Comparison of ENCODE assay signal across 24 cellular contexts in the genomic region with DNA sequence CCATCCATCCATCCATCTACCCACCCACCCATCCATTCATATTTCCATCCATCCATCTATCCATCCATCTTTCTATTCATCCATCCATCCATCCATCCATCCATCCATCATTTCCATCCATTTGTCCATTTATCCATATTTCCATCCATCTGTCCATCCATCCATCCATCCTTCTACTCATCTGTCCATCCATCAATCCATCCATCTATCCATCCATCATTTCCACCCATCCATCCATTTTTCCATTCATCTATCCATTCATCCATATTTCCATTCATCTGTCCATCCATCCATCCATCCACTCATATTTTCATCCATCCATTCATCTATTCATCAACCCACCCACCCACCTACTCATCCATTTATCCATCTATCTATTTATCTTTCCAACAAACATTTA.
"Had no signal": no experiment of that assay in that cellular context is flagged by ENCODE, and none has a peak within 500 bp of the region (broad histone marks: within the 10 kb centered on the region; RNA-seq: fewer than 3 reads in every experiment).

No MANE protein-coding gene starts in this region.

- H3K36me3 ChIP-seq: colonic mucosa, esophagus squamous epithelium, gastrocnemius medialis, heart right ventricle, left lung, lower lobe of right lung had no signal

- H3K4me1 ChIP-seq: colonic mucosa, esophagus squamous epithelium, gastrocnemius medialis, heart right ventricle, left lung, lower lobe of right lung had no signal

- H3K36me3 Mint-ChIP-seq: mesothelial cell of epicardium had no signal

- ATAC-seq: effector memory CD8-positive, alpha-beta T cell; esophagus mucosa; gastrocnemius medialis; heart right ventricle; left cardiac atrium; left lung; left ventricle myocardium superior; lower lobe of right lung had no signal

- H3K27me3 Mint-ChIP-seq: dendritic cell treated with granulocyte-macrophage colony-stimulating factor and Interleukin-4, amounts not matched to agents 40 ng/mL and 50 ng/mL, for 4 days had no signal

- H3K27me3 ChIP-seq: colonic mucosa, gastrocnemius medialis had no signal

- H3K4me3 Mint-ChIP-seq: dendritic cell treated with granulocyte-macrophage colony-stimulating factor and Interleukin-4, amounts not matched to agents 40 ng/mL and 50 ng/mL, for 4 days; effector memory CD8-positive, alpha-beta T cell; endodermal cell; mesothelial cell of epicardium had no signal

- H3K27ac ChIP-seq: colonic mucosa, epithelial cell of prostate, esophagus squamous epithelium, gastrocnemius medialis, heart right ventricle, left lung, lower lobe of right lung had no signal

- H3K4me1 Mint-ChIP-seq: mesothelial cell of epicardium had no signal

- H3K9me3 ChIP-seq: colonic mucosa, gastrocnemius medialis, lower lobe of right lung, mucosa of descending colon had no signal

- H3K27ac Mint-ChIP-seq: dendritic cell treated with granulocyte-macrophage colony-stimulating factor and Interleukin-4, amounts not matched to agents 40 ng/mL and 50 ng/mL, for 4 days; effector memory CD8-positive, alpha-beta T cell; endodermal cell; mesothelial cell of epicardium had no signal

- DNase-seq: colonic mucosa; cortex of kidney; effector CD8-positive, alpha-beta T cell; effector memory CD8-positive, alpha-beta T cell; endodermal cell; erythroblast; esophagus squamous epithelium; foreskin fibroblast; foreskin melanocyte; gastrocnemius medialis; glutamatergic neuron; head of caudate nucleus; heart right ventricle; hippocampal formation; left cardiac atrium; left lung; left ventricle myocardium superior; lower lobe of right lung; mesenchymal stem cell; mucosa of descending colon had no signal

- H3K4me3 ChIP-seq: colonic mucosa, esophagus squamous epithelium, gastrocnemius medialis, heart right ventricle, left lung, lower lobe of right lung, mucosa of descending colon had no signal
